In genomic region chr15:44912974-44913448, GRCh38 we compare ENCODE assay signal across 18 cellular contexts. TPM values are rescaled to one million over a fixed set of nuclear protein-coding genes. Genes with fewer than 3 reads are reported as not detected.
"Had no signal": no experiment of that assay in that cellular context is flagged by ENCODE, and none has a peak within 500 bp of the region (broad histone marks: within the 10 kb centered on the region; RNA-seq: fewer than 3 reads in every experiment).

No MANE protein-coding gene starts in this region.

RNA-seq across cellular contexts. Expression of gene TERB2, which starts 43.5 kb away (rescaled TPM):
- total RNA-seq: activated B cell treated with CpG ODN at 0.5 μM for 24 hours; activated CD8-positive, alpha-beta memory T cell treated with anti-CD3 and anti-CD28 coated beads, Interleukin-2, amount 10 ng/mL, durations not matched to agents 7 days and 5 days; activated CD8-positive, alpha-beta T cell treated with anti-CD3 and anti-CD28 coated beads, Interleukin-2, amount 10 ng/mL, durations not matched to agents 7 days and 5 days; activated T-helper 2 cell treated with anti-CD3 and anti-CD28 coated beads, Interferon-gamma antibody, Interleukin-2, Interleukin-4, amounts not matched to agents 10 μg/mL and 5 μg/mL and 100 μg/mL, durations not matched to agents 14 hours and 24 hours and 36 hours; dorsolateral prefrontal cortex; glomerular endothelial cell; heart right ventricle; left ventricle myocardium inferior; lung; naive thymus-derived CD4-positive, alpha-beta T cell; osteocyte; sigmoid colon; T-cell; T-helper 2 cell treated with Interferon-gamma antibody and Interleukin-4, amounts not matched to agents 100 ng/mL and 5 ng/mL, for 36 hours; thyroid gland; upper lobe of right lung had no signal
- polyA plus RNA-seq: esophagus; heart right ventricle; lung; naive thymus-derived CD4-positive, alpha-beta T cell; sigmoid colon; small intestine had no signal
